8 cellular contexts compared by ENCODE assay signal in the genomic region with DNA sequence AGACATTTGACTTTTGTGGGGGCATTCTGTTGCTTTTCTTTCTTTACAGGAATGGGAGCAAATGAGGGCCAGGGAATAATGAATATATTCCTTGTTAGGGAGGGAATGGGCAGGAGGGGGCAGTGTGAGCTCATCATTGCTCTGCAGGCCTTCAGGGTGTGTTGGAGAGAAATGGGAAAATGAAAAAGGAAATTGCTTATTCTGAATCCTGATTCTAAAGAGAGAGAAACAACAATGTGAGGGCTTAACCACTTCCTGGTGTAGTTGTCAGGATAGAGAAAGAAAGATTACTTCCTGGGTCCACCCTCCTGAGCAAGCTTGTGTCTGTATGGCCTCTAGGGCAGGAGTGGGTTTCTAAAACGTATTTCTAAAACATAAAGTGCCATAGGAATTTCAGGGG. TPM values are rescaled to one million over a fixed set of nuclear protein-coding genes. Genes with fewer than 3 reads are reported as not detected.
A peak's percentile ranks its signal among the peaks of the same experiment; 100 is the strongest.
DNase-seq lines count a peak whose midpoint lies in the region; ATAC-seq, FAIRE-seq and TF ChIP-seq lines count a peak whose summit lies in the region.

No MANE protein-coding gene starts in this region.

- H3K79me2 ChIP-seq in H1 (ENCODE audit: control insufficient read depth in 1 of 2, insufficient read depth in 2 of 2, low read length in 2 of 2), result no peaks in the 10 kb centered on the region

- no peak overlapping the region for H3K4me3 ChIP-seq in A549
- H3K4me3 ChIP-seq in H1 (ENCODE audit: extremely low read depth in 1 of 4, insufficient read depth in 2 of 4, low read depth in 3 of 4, low read length in 4 of 4), result no peak overlapping the region

- no peaks in the 10 kb centered on the region; the same call in 1 of the 2 replicates for H3K23me2 ChIP-seq in H1 (ENCODE audit: low read depth, low read length)

- POLR2A ChIA-PET in A549 (lab: Yijun Ruan, JAX), result no interaction called here
- POLR2A ChIA-PET in H1 (lab: Charles Lee; ENCODE audit: partially characterized antibody), result interaction anchor here (0.8 to 1.1 kb wide), 2 partner anchors 9 to 15 kb away, joined by 3 read pairs; no protein-coding TSS in a partner anchor

- H3K27ac Mint-ChIP-seq in mesothelial cell of epicardium, result peak overlapping the region; percentile 60

- H3K9ac ChIP-seq in H1 (replicated peaks in 1 of 4; ENCODE audit: extremely low read depth in 1 of 4, low read depth in 3 of 4, low read length in 3 of 4), result no peak overlapping the region

- CTCF ChIA-PET in A549 (lab: Yijun Ruan, JAX) (interaction anchor here (0.7 to 7.1 kb wide), 20 partner anchors 9 to 523 kb away, joined by 3 to 115 read pairs (median 4); no protein-coding TSS in a partner anchor), H1 (lab: Charles Lee; ENCODE audit: partially characterized antibody) (interaction anchor here (0.7 to 5.6 kb wide), 19 partner anchors 9 to 347 kb away, joined by 3 to 67 read pairs (median 4); no protein-coding TSS in a partner anchor)

- whole genome bisulfite sequencing in A549 (ENCODE audit: missing lambda C conversion rate), result 85% methylated on average over 1 of the region's 1 CpG
- whole genome bisulfite sequencing in H1 (ENCODE audit: extremely low coverage in 1 of 2, insufficient coverage in 1 of 2, insufficient read length in 1 of 2, insufficient replicate concordance in 2 of 2, low coverage in 1 of 2, low lambda C conversion rate in 2 of 2, missing lambda C conversion rate in 1 of 2), 2 experiments, result 75% methylated on average over 1 of the region's 1 CpG; no CpG with 5 or more reads in 1 of the 2 experiments

- H3K9me3 ChIP-seq in A549, result no peaks in the 10 kb centered on the region
- peaks cover 2% of the 10 kb centered on the region for H3K9me3 ChIP-seq in KOPT-K1 (ENCODE audit: insufficient read depth, low read length, poor library complexity, severe bottlenecking)
- no peaks in the 10 kb centered on the region for H3K9me3 ChIP-seq in H1 (ENCODE audit: insufficient read depth in 2 of 2, low read depth in 1 of 2, low read length in 1 of 2)

- FAIRE-seq in A549 (lab: Jason Lieb, UNC) (no peak), G401.6 (lab: Jason Lieb, UNC) (peak; percentile 8), H1 (lab: Jason Lieb, UNC) (peak; percentile 68)

- no peaks in the 10 kb centered on the region for H3K27me3 Mint-ChIP-seq in mesothelial cell of epicardium (ENCODE audit: low read depth)

- no peak overlapping the region for H2BK12ac ChIP-seq in H1 (ENCODE audit: low read depth, low read length)

- H4K5ac ChIP-seq in H1 (ENCODE audit: insufficient read length, low read depth, low read length), result no peak overlapping the region

- H3K4ac ChIP-seq in H1 (replicated peaks; ENCODE audit: insufficient read length, low read depth, low read length), result no peak overlapping the region

- TF ChIP-seq POLR2A in A549 (IDR thresholded peaks at IDR 0.05; ENCODE audit: low read length) (no peak), H1 (IDR thresholded peaks at IDR 0.05; ENCODE audit: control extremely low read depth in 1 of 2, low read depth in 2 of 2, low read length in 2 of 2) (no peak)

- peak; percentile 71 to 94; a peak in 5 of 6 replicates for ATAC-seq in A549
- no peak for ATAC-seq in HG03045 (IDR thresholded peaks at IDR 0.05; ENCODE audit: unreplicated experiment)

- H2BK120ac ChIP-seq in H1 (replicated peaks; ENCODE audit: low read depth, low read length), result no peak overlapping the region

- H2BK20ac ChIP-seq in H1 (ENCODE audit: low read length), result no peak overlapping the region

- no peaks in the 10 kb centered on the region for H3K9me3 Mint-ChIP-seq in mesothelial cell of epicardium

- peaks cover 20% of the 10 kb centered on the region for H3K36me3 Mint-ChIP-seq in mesothelial cell of epicardium

- TF ChIP-seq CTCF in A549 (IDR thresholded peaks at IDR 0.05) (peak; percentile 90), H1 (IDR thresholded peaks at IDR 0.05; ENCODE audit: control extremely low read depth in 1 of 3, insufficient read depth in 1 of 3, low read depth in 1 of 3, low read length in 3 of 3) (peak; percentile 47 to 76 (median 57)), mesothelial cell of epicardium (IDR thresholded peaks at IDR 0.05; ENCODE audit: unreplicated experiment) (peak; percentile 17)

- no peak overlapping the region for H2AK5ac ChIP-seq in H1 (ENCODE audit: low read depth, low read length)

- H3K79me1 ChIP-seq in H1 (ENCODE audit: low read depth, low read length), result no peaks in the 10 kb centered on the region

- no peak overlapping the region for H4K8ac ChIP-seq in H1 (ENCODE audit: extremely low read depth, insufficient read depth, low read length)

- H4K20me1 ChIP-seq in H1 (replicated peaks in 1 of 2; ENCODE audit: control insufficient read depth in 1 of 2, insufficient read depth in 2 of 2, low read length in 2 of 2), result peaks cover 0 to 5% of the 10 kb centered on the region in 2 experiments

- no peak overlapping the region for H3K4me2 ChIP-seq in A549
- H3K4me2 ChIP-seq in H1 (ENCODE audit: insufficient read depth in 1 of 2, low read depth in 2 of 2, low read length in 2 of 2), result no peak overlapping the region

- H4K91ac ChIP-seq in H1 (replicated peaks; ENCODE audit: insufficient read length, low read length), result no peak overlapping the region

- H3K4me1 ChIP-seq in A549 (no peaks in the 10 kb centered on the region), H1 (replicated peaks in 1 of 4; ENCODE audit: control insufficient read depth in 3 of 4, insufficient read depth in 4 of 4, low read length in 3 of 4) (no peaks in the 10 kb centered on the region)

- DNase-seq in A549 (ENCODE audit: low read depth in 1 of 2, low spot score in 1 of 2) (peak; percentile 55 to 64), UCSD-AML1 (lab: John Stamatoyannopoulos, UW; ENCODE audit: unreplicated experiment) (peak; percentile 57), H1 (ENCODE audit: low read depth in 1 of 2, low spot score in 2 of 2) (no peak), mesothelial cell of epicardium (ENCODE audit: low spot score in 2 of 2, unreplicated experiment in 2 of 2) (no peak), NCI-H2196 (lab: John Stamatoyannopoulos, UW; ENCODE audit: unreplicated experiment) (no peak)

- H3K36me3 ChIP-seq in KOPT-K1 (ENCODE audit: insufficient read depth, low read length) (no peaks in the 10 kb centered on the region), H1 (ENCODE audit: control insufficient read depth in 2 of 4, insufficient read depth in 4 of 4, low read length in 3 of 4) (peaks cover 8 to 27% (median 25%) of the 10 kb centered on the region in 4 experiments; a peak in 6 of 8 replicates)

- no peak overlapping the region for H2BK15ac ChIP-seq in H1 (ENCODE audit: low read length)

- no peaks in the 10 kb centered on the region for H3K27me3 ChIP-seq in H1 (replicated peaks in 1 of 4; ENCODE audit: control insufficient read depth in 3 of 4, extremely low read depth in 1 of 4, insufficient read depth in 3 of 4, low read length in 3 of 4)

- H3K23ac ChIP-seq in H1 (ENCODE audit: insufficient read length), result no peak overlapping the region

- peak; percentile 95 to 97 for TF ChIP-seq RAD21 in A549 (conservative IDR thresholded peaks at IDR 0.05 in 1 of 2, IDR thresholded peaks at IDR 0.05 in 1 of 2)
- peak; percentile 85 to 88 for TF ChIP-seq RAD21 in H1 (IDR thresholded peaks at IDR 0.05 in 1 of 2, conservative IDR thresholded peaks at IDR 0.05 in 1 of 2; ENCODE audit: low read depth in 2 of 2, low read length in 2 of 2)

- H3K14ac ChIP-seq in H1 (ENCODE audit: insufficient read length), result no peak overlapping the region

- no peak overlapping the region for H2AFZ ChIP-seq in H1 (ENCODE audit: low read length)

- H3K27ac ChIP-seq in A549, result 0 out of 6 replicates have a peak overlapping the region, but pooled peaks of 1 of the 2 experiments have one; percentile 30
- H3K27ac ChIP-seq in KOPT-K1 (ENCODE audit: low read depth, low read length, poor library complexity, severe bottlenecking), result peak overlapping the region; percentile 83
- H3K27ac ChIP-seq in H1 (ENCODE audit: low read depth, low read length), result no peak overlapping the region

- H3K4me1 Mint-ChIP-seq in mesothelial cell of epicardium, result peaks cover 7% of the 10 kb centered on the region

- H3K56ac ChIP-seq in H1 (replicated peaks; ENCODE audit: insufficient read length, low read depth, low read length), result no peak overlapping the region

- no peak overlapping the region for H3K18ac ChIP-seq in H1 (ENCODE audit: extremely low read depth, low read length)

- no peak overlapping the region for H3K4me3 Mint-ChIP-seq in mesothelial cell of epicardium

- H2BK5ac ChIP-seq in H1 (ENCODE audit: low read depth, low read length), result no peak overlapping the region

- TF ChIP-seq EP300 in A549 (IDR thresholded peaks at IDR 0.05), result no peak
- TF ChIP-seq EP300 in H1 (IDR thresholded peaks at IDR 0.05; ENCODE audit: borderline replicate concordance in 1 of 2, low read depth in 2 of 2, low read length in 2 of 2), result no peak

TF ChIP-seq in A549, 52 proteins besides CTCF, POLR2A, EP300 and RAD21 (continues in another document):
- TF ChIP-seq SMC3 (IDR thresholded peaks at IDR 0.05) (peak; percentile 96), FOSB (CRISPR knock-in tag; IDR thresholded peaks at IDR 0.05) (no peak), HOXA7 (CRISPR knock-in tag; IDR thresholded peaks at IDR 0.05) (no peak)

TF ChIP-seq in H1, 55 proteins besides CTCF, POLR2A, EP300 and RAD21 (continues in another document):
- TF ChIP-seq SAP30 (IDR thresholded peaks at IDR 0.05; ENCODE audit: insufficient read depth, insufficient replicate concordance, low read length), result no peak
- no peak for TF ChIP-seq NRF1 (IDR thresholded peaks at IDR 0.05; ENCODE audit: low read depth, low read length)
- no peak for TF ChIP-seq SUZ12 (IDR thresholded peaks at IDR 0.05; ENCODE audit: low read length)
- TF ChIP-seq CHD1 (IDR thresholded peaks at IDR 0.05; ENCODE audit: low read depth, low read length), result no peak
- no peak for TF ChIP-seq TAF7 (optimal IDR thresholded peaks at IDR 0.05; ENCODE audit: borderline replicate concordance, low read depth, low read length)
- TF ChIP-seq POLR2AphosphoS5 (IDR thresholded peaks at IDR 0.05; ENCODE audit: low read depth, low read length), result no peak

RNA-seq across cellular contexts. Expression of gene VANGL2, which starts 28.3 kb away (rescaled TPM):
- polyA plus RNA-seq in A549 (2011; rRNA removed) (3.9 and 4.5 TPM in 2 replicates), A549 (2017; fragmentation: RNase III; extraction: RNeasy Plus Mini Kit Qiagen cat#74134 plus additional on column Dnase treatment) (2.9 to 4.2 TPM (median 4.1 TPM) in 3 replicates), H1 (2011; rRNA removed) (112 and 118 TPM in 2 replicates)
- 1.5 and 2.1 TPM in 2 replicates for polyA plus RNA-seq in A549 (2012; cell fraction: cytosol; rRNA removed)
- 3.7 and 4.6 TPM in 2 replicates for polyA plus RNA-seq in A549 (2012; cell fraction: nucleus; rRNA removed)
- 3.3 TPM in 2 replicates for polyA minus RNA-seq in A549 (2011; rRNA and poly(A)+ RNA removed)
- 62.5 TPM in 2 replicates for total RNA-seq in H1 (2021; fragmentation: NEBNext Ultra II Directional; extraction: Animal tissue kit (Norgen Biotek cat#: 25700))
- 75.0 TPM for polyA plus RNA-seq in H1 (2011; cell fraction: cytosol; rRNA removed)
- 107 TPM for polyA plus RNA-seq in H1 (2011; cell fraction: nucleus; rRNA removed)
- 42.1 to 48.3 TPM (median 44.3 TPM) in 4 replicates for polyA plus RNA-seq in H1 (2012, experiment 1 of 2)
- 34.6 TPM for polyA plus RNA-seq in H1 (2012, experiment 2 of 2)
- 52.7 TPM for polyA plus RNA-seq in H1 (2013, experiment 1 of 2)
- 58.7 TPM for polyA plus RNA-seq in H1 (2013, experiment 2 of 2)
- 62.0 and 65.0 TPM in 2 replicates for polyA minus RNA-seq in H1 (2011; rRNA and poly(A)+ RNA removed)
- 27.4 TPM for polyA minus RNA-seq in H1 (2011; cell fraction: cytosol; rRNA and poly(A)+ RNA removed)
- 26.2 TPM for polyA minus RNA-seq in H1 (2011; cell fraction: nucleus; rRNA and poly(A)+ RNA removed)
- total RNA-seq in mesothelial cell of epicardium, result 55.5 to 59.5 TPM (median 57.2 TPM) in 3 replicates

Comparison
In these comparisons a context has a peak if more than half of its experiments do, and no peak if none do; other contexts are left out.
1. DNase-seq: peak in A549 (2 of 2) and UCSD-AML1 (single experiment); none in H1 (0 of 2), mesothelial cell of epicardium (0 of 2) and NCI-H2196 (single experiment).
2. CTCF ChIP-seq: peak in every context shown above with its lines; median percentile 90 in A549; 57 in H1; 17 in mesothelial cell of epicardium.
3. Of the 18 proteins assayed by ChIP-seq in both H1 and A549: peak only in H1: none; only in A549: none; in both: CTCF and RAD21; in neither: 16.